Comparison of ENCODE assay signal across 8 cellular contexts in the genomic region with DNA sequence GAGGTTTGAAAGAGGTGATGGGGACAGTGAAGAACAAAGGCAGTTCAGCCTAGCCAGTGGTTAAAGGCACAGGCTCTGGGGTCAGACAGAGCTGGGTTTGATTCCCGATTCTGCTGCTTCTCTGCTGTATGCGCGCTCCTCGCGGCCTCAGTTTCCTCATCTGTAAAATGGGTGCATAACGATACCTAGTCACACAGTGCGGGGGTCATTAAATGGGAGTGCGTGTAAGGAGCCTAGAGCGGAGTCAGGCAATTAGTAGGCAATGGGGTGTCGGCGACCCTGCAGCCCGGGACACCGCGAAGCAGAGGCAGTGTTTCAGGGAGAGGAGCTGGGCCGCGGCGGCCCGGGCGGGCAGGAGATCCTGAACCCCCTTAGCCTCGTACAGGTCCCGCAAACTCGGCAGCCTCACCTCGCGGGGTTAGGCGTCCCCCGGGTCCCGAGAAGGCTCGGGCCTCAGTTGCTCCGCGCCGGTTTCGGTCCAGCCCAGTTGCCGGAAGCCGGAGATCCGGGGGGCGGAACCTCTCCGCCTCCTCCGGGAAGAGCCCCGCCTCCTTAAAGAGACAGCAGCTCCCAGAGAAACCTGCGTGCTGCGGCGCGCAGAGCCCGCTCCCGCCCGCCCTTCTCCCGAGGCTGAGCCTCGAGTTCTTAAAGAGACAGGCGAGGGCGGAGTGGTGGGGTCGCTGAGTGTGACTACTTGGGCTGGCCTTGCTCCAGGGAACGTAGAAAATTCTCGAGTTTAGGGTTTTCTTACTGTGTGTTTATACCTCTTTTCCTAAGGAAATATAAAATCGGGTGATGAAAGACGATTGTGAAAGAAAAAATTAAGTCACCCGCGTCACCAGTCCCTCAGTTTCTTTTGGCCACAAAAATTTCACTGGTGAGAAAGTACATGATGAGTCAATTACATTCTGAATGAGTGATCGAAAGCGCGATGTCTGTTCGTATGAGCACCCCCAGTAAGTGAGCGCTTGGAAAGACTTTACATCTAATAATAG. TPM values are rescaled to one million over a fixed set of nuclear protein-coding genes. Genes with fewer than 3 reads are reported as not detected.
DNase-seq lines count a peak whose midpoint lies in the region; ATAC-seq and TF ChIP-seq lines count a peak whose summit lies in the region.

A gene (minus strand): TSS at position 494 of the 995 bp plus-strand sequence. CDS start 860 bp downstream, outside the sequence.

- H4K20me1 ChIP-seq in mammary epithelial cell (ENCODE audit: insufficient read depth, low read length): no peaks in the 10 kb centered on the region

- in situ Hi-C loops in ACHN (cut with HindIII; ENCODE audit: low pct_ligation_motif_present, low pct_unique_long_range_greater_than_20kb, low sequenced_read_pairs) (no loop called here), mammary epithelial cell (cut with MboI; ENCODE audit: low sequenced_read_pairs in 2 of 2) (loop anchor here in 1 of 2 donors (10.0 kb wide), 1 partner anchor 65 kb away; no protein-coding TSS in a partner anchor)

- H3K36me3 ChIP-seq in mammary epithelial cell (ENCODE audit: insufficient read depth, low read length): no peaks in the 10 kb centered on the region
- H3K36me3 ChIP-seq in iPS-20b (ENCODE audit: insufficient read depth, low read depth, low read length): peaks cover 8% of the 10 kb centered on the region; the same call in 1 of the 2 replicates

- CTCF ChIA-PET in mammary epithelial cell (lab: Charles Lee; ENCODE audit: low non-redundant PET): no interaction called here

- H3K4me1 ChIP-seq in mammary epithelial cell (ENCODE audit: insufficient read depth, low read length) (peaks cover 15% of the 10 kb centered on the region), iPS-20b (ENCODE audit: insufficient read depth, low read length) (no peaks in the 10 kb centered on the region)

- 10% methylated on average over 20 of the region's 62 CpGs for WGBS in mammary epithelial cell (ENCODE audit: low coverage, missing lambda C conversion rate)

- H3K9me3 ChIP-seq in mammary epithelial cell (replicated peaks; ENCODE audit: insufficient read depth, low read length) (no peaks in the 10 kb centered on the region), iPS-20b (ENCODE audit: insufficient read depth, low read depth, low read length) (no peaks in the 10 kb centered on the region)

- H3K4me3 ChIP-seq in WI38 (ENCODE audit: low read depth, low read length) (peak within 1 kb of the TSS; percentile 95), mammary epithelial cell (replicated peaks in 1 of 3; ENCODE audit: insufficient read depth in 1 of 3, low read depth in 2 of 3, low read length in 3 of 3) (peak within 1 kb of the TSS; percentile 78 to 90 (median 79)), iPS-20b (ENCODE audit: low read length) (peak within 1 kb of the TSS; percentile 88), skin epidermis (peak within 1 kb of the TSS; percentile 69 to 86 (median 75))

- dilution Hi-C loops in mammary epithelial cell (cut with HindIII; ENCODE audit: low sequenced_read_pairs): no loop called here

- ATAC-seq in GM18867 (IDR thresholded peaks at IDR 0.05; ENCODE audit: unreplicated experiment) (peak; percentile 90), HG03097 (IDR thresholded peaks at IDR 0.05; ENCODE audit: low FRiP score, unreplicated experiment) (peak; percentile 87)

- no peak for TF ChIP-seq CTCF in WI38 (IDR thresholded peaks at IDR 0.05; ENCODE audit: low read depth, low read length)
- TF ChIP-seq CTCF in mammary epithelial cell (conservative IDR thresholded peaks at IDR 0.05 in 1 of 2, IDR thresholded peaks at IDR 0.05 in 1 of 2; ENCODE audit: extremely low read depth in 1 of 2, insufficient read depth in 1 of 2, low read depth in 1 of 2, low read length in 2 of 2): no peak

- H3K27me3 ChIP-seq in mammary epithelial cell (ENCODE audit: insufficient read depth, low read length) (no peaks in the 10 kb centered on the region), iPS-20b (ENCODE audit: insufficient read depth, low read length) (no peaks in the 10 kb centered on the region)

- H3K4me2 ChIP-seq in mammary epithelial cell (ENCODE audit: insufficient read depth, low read depth, low read length): peak within 1 kb of the TSS; percentile 88

- intact Hi-C loops in mammary epithelial cell (cut with micrococcal nuclease): loop anchor here (1.0 kb wide), 1 partner anchor 57 kb away; a partner anchor contains a TSS

- H3K27ac ChIP-seq in mammary epithelial cell (ENCODE audit: insufficient read depth, low read depth, low read length) (peak within 1 kb of the TSS; percentile 90), iPS-20b (ENCODE audit: low read length) (no peak within 1 kb of the TSS), skin epidermis (peak within 1 kb of the TSS; percentile 37 to 95 (median 86))

- peaks cover 4% of the 10 kb centered on the region for H3K79me2 ChIP-seq in mammary epithelial cell (ENCODE audit: insufficient read depth, low read length)

- peak within 1 kb of the TSS; percentile 97 for H2AFZ ChIP-seq in mammary epithelial cell (ENCODE audit: low read depth, low read length)

- BruUV-seq in mammary epithelial cell (replicated peaks; lab: Mats Ljungman, UMichigan): TSS peak; percentile 78

- H3K9ac ChIP-seq in mammary epithelial cell (ENCODE audit: insufficient read depth, low read length) (peak within 1 kb of the TSS; percentile 92), iPS-20b (ENCODE audit: low read depth, low read length) (peak within 1 kb of the TSS; percentile 78; the same call in 1 of the 2 replicates)

- DNase-seq in ACHN (peak; percentile 89), NCI-H2171 (lab: John Stamatoyannopoulos, UW) (peak; percentile 83), mammary epithelial cell (peak; percentile 91)

RNA-seq across cellular contexts. Expression of the gene that starts here (rescaled TPM):
- 10 to 100 TPM; 21.6 to 24.8 TPM for total RNA-seq in mammary epithelial cell
- 24.8 TPM for polyA plus RNA-seq in mammary epithelial cell
- 56.8 TPM for polyA minus RNA-seq in mammary epithelial cell
